Comparison of ENCODE assay signal across 17 cellular contexts in the genomic region with DNA sequence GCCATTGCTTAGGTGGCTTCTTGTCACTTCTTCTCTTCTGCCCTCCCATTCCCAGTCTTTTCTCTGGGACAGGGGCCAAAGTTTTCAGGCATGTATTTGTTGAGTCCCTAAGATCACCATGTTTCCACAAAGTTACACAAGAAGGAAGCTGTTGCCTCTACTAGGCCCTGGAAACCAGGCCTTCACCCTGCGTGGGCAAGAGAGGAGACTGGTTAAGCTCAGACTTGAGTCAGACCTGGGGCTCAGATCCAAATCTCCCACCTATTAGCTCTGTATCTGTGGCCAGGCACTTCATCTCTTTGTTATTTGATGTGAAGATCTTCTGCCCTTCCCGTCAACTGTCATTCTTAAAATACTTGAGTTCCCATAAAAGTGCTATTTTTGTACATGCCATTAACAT.
A peak's percentile ranks its signal among the peaks of the same experiment; 100 is the strongest.
DNase-seq lines count a peak whose midpoint lies in the region; ATAC-seq and TF ChIP-seq lines count a peak whose summit lies in the region.
"Had no signal": no experiment of that assay in that cellular context is flagged by ENCODE, and none has a peak within 500 bp of the region (broad histone marks: within the 10 kb centered on the region; RNA-seq: fewer than 3 reads in every experiment).

No MANE protein-coding gene starts in this region.

- intact Hi-C loops in sigmoid colon (cut with DNase I): no loop called here
- intact Hi-C loops in sciatic nerve (cut with DNase I): no loop called here

- H2AFZ ChIP-seq in ACC112 (ENCODE audit: low read length, unreplicated experiment): no peak overlapping the region

- TF ChIP-seq POLR2A in sigmoid colon (IDR thresholded peaks at IDR 0.05): no peak

- H3K4me1 ChIP-seq in ACC112 (ENCODE audit: control insufficient read depth, insufficient read depth, low read length, unreplicated experiment): peaks cover 55% of the 10 kb centered on the region
- H3K4me1 ChIP-seq in sigmoid colon: peaks cover 0 to 47% (median 30%) of the 10 kb centered on the region in 4 donors

- 89 to 92% methylated on average over 2 of the region's 2 CpGs for WGBS in sigmoid colon, 2 donors

- H3K4me3 ChIP-seq in ACC112 (ENCODE audit: low read depth, low read length) (no peak overlapping the region), coronary artery (no peak overlapping the region), sigmoid colon (no peak overlapping the region)

- peaks cover 3% of the 10 kb centered on the region for H3K79me2 ChIP-seq in ACC112 (ENCODE audit: control insufficient read depth, insufficient read depth, low read length, unreplicated experiment)

- no peaks in the 10 kb centered on the region for H3K9me3 ChIP-seq in sigmoid colon

- TF ChIP-seq CTCF in coronary artery (IDR thresholded peaks at IDR 0.05) (no peak), sigmoid colon (IDR thresholded peaks at IDR 0.05) (no peak)

- TF ChIP-seq EP300 in sigmoid colon (IDR thresholded peaks at IDR 0.05): no peak

- ATAC-seq in sciatic nerve (no peak), HG03025 (IDR thresholded peaks at IDR 0.05; ENCODE audit: low FRiP score, unreplicated experiment) (no peak)
- ATAC-seq: naive thymus-derived CD4-positive, alpha-beta T cell had no signal

- in situ Hi-C loops in ACHN (cut with HindIII; ENCODE audit: low pct_ligation_motif_present, low pct_unique_long_range_greater_than_20kb, low sequenced_read_pairs): no loop called here

- peak overlapping the region; percentile 79 for H3K27ac ChIP-seq in ACC112 (ENCODE audit: low read depth, low read length)
- H3K27ac ChIP-seq in coronary artery: peak overlapping the region; percentile 6 to 81
- peak overlapping the region in 3 of 4 donors; percentile 49 to 66 (median 64) for H3K27ac ChIP-seq in sigmoid colon

- DNase-seq in LoVo (ENCODE audit: low spot score) (peak; percentile 41), coronary artery (ENCODE audit: low spot score) (no peak), sigmoid colon (no peak), H4 (ENCODE audit: low spot score) (no peak), sciatic nerve (ENCODE audit: low spot score) (no peak), ACHN (no peak)
- DNase-seq: activated T-cell treated with anti-CD3 and anti-CD28 coated beads, Interleukin-2, amount 50 U/mL, for 1 hour; amniotic stem cell; DMS79 treated with DMSO at 0.1 percent for 48 hours; left cardiac atrium; MM.1S; naive thymus-derived CD4-positive, alpha-beta T cell; OCI-M1; retina; substantia nigra had no signal

- H3K27me3 ChIP-seq in ACC112 (ENCODE audit: insufficient read depth, low read length) (no peaks in the 10 kb centered on the region), sigmoid colon (no peaks in the 10 kb centered on the region)

- 0 out of 2 replicates have a peak, but pooled peaks cover 3% of the 10 kb centered on the region for H3K36me3 ChIP-seq in ACC112 (ENCODE audit: insufficient read depth, low read length)
- no peaks in the 10 kb centered on the region for H3K36me3 ChIP-seq in sigmoid colon
